In genomic region chr1:166159656-166160055, GRCh38 we compare ENCODE assay signal across 23 cellular contexts. TPM values are rescaled to one million over a fixed set of nuclear protein-coding genes. Genes with fewer than 3 reads are reported as not detected.
A peak's percentile ranks its signal among the peaks of the same experiment; 100 is the strongest.
DNase-seq lines count a peak whose midpoint lies in the region; ATAC-seq and TF ChIP-seq lines count a peak whose summit lies in the region.
"Had no signal": no experiment of that assay in that cellular context is flagged by ENCODE, and none has a peak within 500 bp of the region (broad histone marks: within the 10 kb centered on the region; RNA-seq: fewer than 3 reads in every experiment).

No MANE protein-coding gene starts in this region.

- H2BK5ac ChIP-seq in mesendoderm (ENCODE audit: low read length): no peak overlapping the region

- no peaks in the 10 kb centered on the region for H3K79me1 ChIP-seq in mesendoderm (ENCODE audit: low read length)

- no peak overlapping the region for H2BK15ac ChIP-seq in mesendoderm (replicated peaks; ENCODE audit: low read depth)

- TF ChIP-seq CTCF in WERI-Rb-1 (IDR thresholded peaks at IDR 0.05; ENCODE audit: low read depth, low read length): no peak
- no peak for TF ChIP-seq CTCF in tibial artery (IDR thresholded peaks at IDR 0.05)
- TF ChIP-seq CTCF in vagina (IDR thresholded peaks at IDR 0.05): no peak

- H3K27ac ChIP-seq in WERI-Rb-1 (peak overlapping the region; percentile 33), mesendoderm (ENCODE audit: low read depth, low read length) (no peak overlapping the region), tibial artery (no peak overlapping the region), vagina (no peak overlapping the region)
- H3K27ac ChIP-seq: A549; BLaER1 treated with 17β-estradiol and CSF1 and Interleukin-3, amounts not matched to agents 10 nM and 100 nM had no signal

- no peak overlapping the region for H3K4me3 ChIP-seq in WERI-Rb-1 (ENCODE audit: low read depth, low read length)
- no peak overlapping the region for H3K4me3 ChIP-seq in mesendoderm (ENCODE audit: low read length)
- H3K4me3 ChIP-seq in tibial artery: no peak overlapping the region
- H3K4me3 ChIP-seq in vagina: no peak overlapping the region
- H3K4me3 ChIP-seq: A549; BLaER1 treated with 17β-estradiol and CSF1 and Interleukin-3, amounts not matched to agents 10 nM and 100 nM; GM12878; HAP-1 had no signal

- H3K4ac ChIP-seq in mesendoderm (ENCODE audit: low read depth, low read length): no peak overlapping the region

- peak; percentile 91 for DNase-seq in NCI-H82 (lab: John Stamatoyannopoulos, UW)
- peak; percentile 51 for DNase-seq in WERI-Rb-1
- peak; percentile 90 for DNase-seq in mesendoderm
- no peak for DNase-seq in tibial artery
- no peak for DNase-seq in vagina (ENCODE audit: extremely low spot score in 2 of 2)
- DNase-seq: 8988T; ACHN; AML-193; BE2C; Caco-2; CD4-positive, alpha-beta T cell; DMS 273 treated with DMSO at 0.1 percent for 48 hours; DMS79; EL; GDM1; GOT3; HFFc6 had no signal

- no peak overlapping the region for H4K8ac ChIP-seq in mesendoderm (ENCODE audit: low read depth, low read length)

- H4K5ac ChIP-seq in mesendoderm (ENCODE audit: low read length): no peak overlapping the region

- no peaks in the 10 kb centered on the region for H3K36me3 ChIP-seq in WERI-Rb-1
- no peaks in the 10 kb centered on the region for H3K36me3 ChIP-seq in mesendoderm (ENCODE audit: control insufficient read depth, insufficient read depth, low read length)
- no peaks in the 10 kb centered on the region for H3K36me3 ChIP-seq in tibial artery
- H3K36me3 ChIP-seq in vagina: no peaks in the 10 kb centered on the region
- H3K36me3 ChIP-seq: BE2C; BLaER1 treated with 17β-estradiol and CSF1 and Interleukin-3, amounts not matched to agents 10 nM and 100 nM; HAP-1 had no signal

- no peaks in the 10 kb centered on the region for H3K27me3 ChIP-seq in WERI-Rb-1 (ENCODE audit: insufficient read depth, low read depth, severe bottlenecking)
- peaks cover 14% of the 10 kb centered on the region for H3K27me3 ChIP-seq in mesendoderm (ENCODE audit: insufficient read depth, low read length, poor library complexity)
- no peaks in the 10 kb centered on the region for H3K27me3 ChIP-seq in tibial artery
- H3K27me3 ChIP-seq in vagina: no peaks in the 10 kb centered on the region

- H3K79me2 ChIP-seq in mesendoderm (ENCODE audit: control insufficient read depth, insufficient read depth, low read length): no peaks in the 10 kb centered on the region

- H3K9ac ChIP-seq in mesendoderm (ENCODE audit: low read length): no peak overlapping the region
- H3K9ac ChIP-seq: BLaER1 treated with 17β-estradiol and CSF1 and Interleukin-3, amounts not matched to agents 10 nM and 100 nM had no signal

- no peak overlapping the region for H3K23ac ChIP-seq in mesendoderm (ENCODE audit: low read length)

- H2BK120ac ChIP-seq in mesendoderm (ENCODE audit: low read depth, low read length): no peak overlapping the region

- H3K56ac ChIP-seq in mesendoderm (ENCODE audit: low read length): no peak overlapping the region

- no peak overlapping the region for H3K4me2 ChIP-seq in mesendoderm (ENCODE audit: low read length)
- H3K4me2 ChIP-seq: A549; BLaER1 treated with 17β-estradiol and CSF1 and Interleukin-3, amounts not matched to agents 10 nM and 100 nM had no signal

- no peak for TF ChIP-seq POLR2A in vagina (IDR thresholded peaks at IDR 0.05)

- no peak for ATAC-seq in GM21619 (IDR thresholded peaks at IDR 0.05; ENCODE audit: unreplicated experiment)
- ATAC-seq: A549, GM12878 had no signal

- H3K18ac ChIP-seq in mesendoderm (ENCODE audit: low read length): no peak overlapping the region

- H3K4me1 ChIP-seq in mesendoderm (ENCODE audit: control insufficient read depth, low read depth, low read length) (peaks cover 11% of the 10 kb centered on the region), tibial artery (peaks cover 0 to 4% (median under 1%) of the 10 kb centered on the region in 4 donors), vagina (peaks cover 5% of the 10 kb centered on the region)
- H3K4me1 ChIP-seq: A549, Caco-2, HAP-1 had no signal

- no peak overlapping the region for H2AK5ac ChIP-seq in mesendoderm (ENCODE audit: low read length)

- H3K9me3 ChIP-seq in WERI-Rb-1 (ENCODE audit: severe bottlenecking) (no peaks in the 10 kb centered on the region), tibial artery (no peaks in the 10 kb centered on the region), vagina (no peaks in the 10 kb centered on the region)
- H3K9me3 ChIP-seq: A549; BE2C; BLaER1 treated with 17β-estradiol and CSF1 and Interleukin-3, amounts not matched to agents 10 nM and 100 nM; Caco-2; HAP-1 had no signal

- WGBS in mesendoderm (ENCODE audit: extremely low coverage, insufficient coverage, low lambda C conversion rate): no CpG with 5 or more reads among the region's 1 CpG

- intact Hi-C loops in tibial artery (cut with DNase I; ENCODE audit: low total_unique reads) (loop anchor here (5.0 to 10.0 kb wide), 2 partner anchors 215 to 417 kb away; no protein-coding TSS in a partner anchor), vagina (cut with DNase I) (no loop called here)

RNA-seq across cellular contexts. Expression of gene FAM78B, which starts 7.1 kb away (rescaled TPM):
- polyA plus RNA-seq in mesendoderm (2013, experiment 1 of 2): 1.1 TPM
- 1.1 TPM for polyA plus RNA-seq in mesendoderm (2013, experiment 2 of 2)
- 4.4 TPM for total RNA-seq in vagina
- total RNA-seq: Caco-2 had no signal
- polyA plus RNA-seq: CD14-positive monocyte had no signal

Comparison
In these comparisons a context has a peak if more than half of its experiments do, and no peak if none do; other contexts are left out.
1. DNase-seq: peak in NCI-H82 (single experiment), WERI-Rb-1 (single experiment) and mesendoderm (single experiment); none in tibial artery (0 of 2) and vagina (0 of 2).